ENCODE assay signal across 15 cellular contexts in genomic region chr20:56566621-56567020, GRCh38. TPM values are rescaled to one million over a fixed set of nuclear protein-coding genes. Genes with fewer than 3 reads are reported as not detected.
DNase-seq lines count a peak whose midpoint lies in the region; TF ChIP-seq lines count a peak whose summit lies in the region.
"Had no signal": no experiment of that assay in that cellular context is flagged by ENCODE, and none has a peak within 500 bp of the region (broad histone marks: within the 10 kb centered on the region; RNA-seq: fewer than 3 reads in every experiment).

No MANE protein-coding gene starts in this region.

- TF ChIP-seq CTCF in GM20000 (IDR thresholded peaks at IDR 0.05; ENCODE audit: extremely low read depth, missing control alignments): no peak

- DNase-seq in DMS153 (lab: John Stamatoyannopoulos, UW) (peak; percentile 76), HT-29 (ENCODE audit: low spot score) (peak; percentile 23), NCI-H748 (lab: John Stamatoyannopoulos, UW; ENCODE audit: unreplicated experiment) (peak; percentile 32), foreskin melanocyte (peak; percentile 24), OCI-M1 (lab: John Stamatoyannopoulos, UW) (no peak), OCI-M2 (lab: John Stamatoyannopoulos, UW; ENCODE audit: unreplicated experiment) (no peak), iPS-NIHi11 (ENCODE audit: low spot score) (no peak), GM20000 (ENCODE audit: low spot score) (no peak)
- DNase-seq: activated CD4-positive, alpha-beta T cell treated with anti-CD3 and anti-CD28 coated beads, Interleukin-2, amount 50 U/mL, for 4 hours; anterior cingulate cortex; dorsolateral prefrontal cortex; GF-D8; KBM-7; sigmoid colon had no signal

RNA-seq across cellular contexts. Expression of gene FAM209B, which starts 33.6 kb away (rescaled TPM):
- total RNA-seq in HT-29 (2014; rRNA removed; shearing (Covaris generic)): not detected in 2 replicates
- total RNA-seq: lung microvascular endothelial cell, sigmoid colon had no signal

RNA-seq across cellular contexts. Expression of gene FAM209A, which starts 42.1 kb away (rescaled TPM):
- 0.13 and 0.83 TPM in 2 replicates for total RNA-seq in HT-29 (2014; rRNA removed; shearing (Covaris generic))
- total RNA-seq: lung microvascular endothelial cell had no signal

Comparison
In these comparisons a context has a peak if more than half of its experiments do, and no peak if none do; other contexts are left out.
1. DNase-seq: peak in DMS153 (single experiment), HT-29 (single experiment), NCI-H748 (single experiment) and foreskin melanocyte (single experiment); none in OCI-M1 (single experiment), OCI-M2 (single experiment), iPS-NIHi11 (single experiment) and GM20000 (single experiment).